In genomic region chr11:119055901-119056300, GRCh38 we compare ENCODE assay signal across 6 cellular contexts. TPM values are rescaled to one million over a fixed set of nuclear protein-coding genes. Genes with fewer than 3 reads are reported as not detected.
A peak's percentile ranks its signal among the peaks of the same experiment; 100 is the strongest.
DNase-seq lines count a peak whose midpoint lies in the region; ATAC-seq and TF ChIP-seq lines count a peak whose summit lies in the region.

No MANE protein-coding gene starts in this region.

- H3K27me3 Mint-ChIP-seq in CD4-positive, alpha-beta T cell, result no peaks in the 10 kb centered on the region

- CTCF ChIA-PET in CD4-positive, alpha-beta T cell (lab: Charles Lee), result interaction anchor here (1.1 to 2.9 kb wide), 6 partner anchors 9 to 43 kb away, joined by 3 to 22 read pairs (median 4); partner anchors contain the start of genes SLC37A4, TRAPPC4 and VPS11

- H3K36me3 ChIP-seq in MG63 (peaks cover 45% of the 10 kb centered on the region), ovary (no peaks in the 10 kb centered on the region)

- intact Hi-C loops in CD4-positive, alpha-beta T cell (cut with DNase I, micrococcal nuclease), result loop anchor here (1.0 to 2.0 kb wide), 3 partner anchors 10 to 39 kb away; partner anchors contain the start of gene SLC37A4 (in 1 of the 2)
- intact Hi-C loops in ovary (cut with DNase I), result no loop called here

- no peak for ATAC-seq in CD4-positive, alpha-beta T cell (ENCODE audit: poor library complexity)
- no peak for ATAC-seq in GM21717 (IDR thresholded peaks at IDR 0.05; ENCODE audit: unreplicated experiment)
- no peak for ATAC-seq in HG02840 (IDR thresholded peaks at IDR 0.05; ENCODE audit: low FRiP score, unreplicated experiment)

- H3K4me1 ChIP-seq in ovary (ENCODE audit: insufficient read depth), result peaks cover 4% of the 10 kb centered on the region

- H3K27ac ChIP-seq in CD4-positive, alpha-beta T cell (ENCODE audit: low read depth, low read length), result peak overlapping the region; percentile 83
- peak overlapping the region in 1 of 2 donors; percentile 34 for H3K27ac ChIP-seq in ovary

- H3K9me3 Mint-ChIP-seq in CD4-positive, alpha-beta T cell, result no peaks in the 10 kb centered on the region

- TF ChIP-seq EP300 in ovary (IDR thresholded peaks at IDR 0.05), result no peak

- peaks cover 36% of the 10 kb centered on the region for H3K4me1 Mint-ChIP-seq in CD4-positive, alpha-beta T cell (ENCODE audit: low read depth)

- DNase-seq in CD4-positive, alpha-beta T cell, result peak in 1 of 10 experiments; percentile 4
- DNase-seq in MG63 (no peak), choroid plexus epithelial cell (ENCODE audit: low read depth) (peak; percentile 50), ovary (no peak)

- peak overlapping the region; percentile 92 for H3K4me3 ChIP-seq in MG63
- peak overlapping the region; percentile 88 for H3K4me3 ChIP-seq in choroid plexus epithelial cell (ENCODE audit: low read depth, low read length)
- peak overlapping the region; percentile 73 for H3K4me3 ChIP-seq in ovary

- H3K27me3 ChIP-seq in CD4-positive, alpha-beta T cell (ENCODE audit: control insufficient read depth, insufficient read depth, low read length), result no peaks in the 10 kb centered on the region
- H3K27me3 ChIP-seq in MG63, result no peaks in the 10 kb centered on the region
- H3K27me3 ChIP-seq in ovary, result no peaks in the 10 kb centered on the region

- 26 to 39% (median 37%) methylated on average over 6 of the region's 6 CpGs for WGBS in ovary, 3 donors

- H3K36me3 Mint-ChIP-seq in CD4-positive, alpha-beta T cell (ENCODE audit: low read depth), result peaks cover 69% of the 10 kb centered on the region

- TF ChIP-seq POLR2A in ovary (IDR thresholded peaks at IDR 0.05), result no peak

- TF ChIP-seq CTCF in CD4-positive, alpha-beta T cell (IDR thresholded peaks at IDR 0.05), result no peak
- TF ChIP-seq CTCF in choroid plexus epithelial cell (conservative IDR thresholded peaks at IDR 0.05; ENCODE audit: low read depth, low read length) (peak; percentile 28), ovary (IDR thresholded peaks at IDR 0.05) (no peak)

- peak overlapping the region; percentile 99 for H3K4me3 Mint-ChIP-seq in CD4-positive, alpha-beta T cell

- H3K9me3 ChIP-seq in CD4-positive, alpha-beta T cell (ENCODE audit: control insufficient read depth, low read length), result no peaks in the 10 kb centered on the region
- no peaks in the 10 kb centered on the region for H3K9me3 ChIP-seq in MG63
- H3K9me3 ChIP-seq in ovary, result no peaks in the 10 kb centered on the region

- peak overlapping the region; percentile 80 for H3K27ac Mint-ChIP-seq in CD4-positive, alpha-beta T cell

- POLR2A ChIA-PET in CD4-positive, alpha-beta T cell (lab: Charles Lee), result interaction anchor here (0.8 to 3.5 kb wide), 15 partner anchors 9 to 264 kb away, joined by 3 to 38 read pairs (median 4); partner anchors contain the start of genes C2CD2L, CENATAC, DPAGT1 and HINFP

RNA-seq across cellular contexts. Expression of gene HYOU1, which starts 1.1 kb away (rescaled TPM):
- 10 to 100 TPM; 76.5 to 81.4 TPM for total RNA-seq in CD4-positive, alpha-beta T cell
- 137 and 228 TPM in 2 replicates for total RNA-seq in MG63 (2014; rRNA removed; shearing (Covaris generic); ENCODE audit: low replicate concordance)
- total RNA-seq in ovary, result 100 to 1,000 TPM in 2 of 7 donors, 10 to 100 TPM in 5; 26.5 to 156 (median 69.7) TPM
- 10 to 100 TPM; 34.6 to 99.3 TPM for polyA plus RNA-seq in ovary

RNA-seq across cellular contexts. Expression of gene VPS11, which starts 11.7 kb away (rescaled TPM):
- total RNA-seq in CD4-positive, alpha-beta T cell, result 10 to 100 TPM; 76.4 to 84.3 TPM
- 9.1 and 14.2 TPM in 2 replicates for total RNA-seq in MG63 (2014; rRNA removed; shearing (Covaris generic); ENCODE audit: low replicate concordance)
- total RNA-seq in ovary, result 10 to 100 TPM; 24.3 to 45.0 (median 34.9) TPM
- 10 to 100 TPM; 40.1 to 47.8 TPM for polyA plus RNA-seq in ovary

RNA-seq across cellular contexts. Expression of gene SLC37A4, which starts 25.2 kb away (rescaled TPM):
- 1 to 10 TPM; 5.2 to 6.6 TPM for total RNA-seq in CD4-positive, alpha-beta T cell
- 1.2 and 2.6 TPM in 2 replicates for total RNA-seq in MG63 (2014; rRNA removed; shearing (Covaris generic); ENCODE audit: low replicate concordance)
- 10 to 100 TPM; 11.2 to 38.1 (median 14.8) TPM for total RNA-seq in ovary
- 10 to 100 TPM; 10.5 to 11.9 TPM for polyA plus RNA-seq in ovary

RNA-seq across cellular contexts. Expression of gene HMBS, which starts 28.8 kb away (rescaled TPM):
- 1 to 10 TPM; 3.4 to 4.1 TPM for total RNA-seq in CD4-positive, alpha-beta T cell
- total RNA-seq in MG63 (2014; rRNA removed; shearing (Covaris generic); ENCODE audit: low replicate concordance), result 35.5 and 54.7 TPM in 2 replicates
- 10 to 100 TPM in 2 of 7 donors, 1 to 10 TPM in 5; 1.1 to 19.4 (median 8.7) TPM for total RNA-seq in ovary
- 1 to 10 TPM; 4.6 to 7.6 TPM for polyA plus RNA-seq in ovary

RNA-seq across cellular contexts. Expression of gene TRAPPC4, which starts 37.3 kb away (rescaled TPM):
- 100 to 1,000 TPM; 101 to 106 TPM for total RNA-seq in CD4-positive, alpha-beta T cell
- total RNA-seq in MG63 (2014; rRNA removed; shearing (Covaris generic); ENCODE audit: low replicate concordance), result 54.2 and 91.6 TPM in 2 replicates
- 10 to 100 TPM; 34.0 to 59.1 (median 57.5) TPM for total RNA-seq in ovary
- 10 to 100 TPM; 43.8 to 55.1 TPM for polyA plus RNA-seq in ovary

Comparison
In these comparisons a context has a peak if more than half of its experiments do, and no peak if none do; other contexts are left out.
1. intact Hi-C loops: an anchor here in CD4-positive, alpha-beta T cell (1.0 to 2.0 kb wide); none called in ovary.